ENCODE assay signal across 14 cellular contexts in genomic region chr6:143708889-143709288, GRCh38. TPM values are rescaled to one million over a fixed set of nuclear protein-coding genes. Genes with fewer than 3 reads are reported as not detected.
A peak's percentile ranks its signal among the peaks of the same experiment; 100 is the strongest.
DNase-seq lines count a peak whose midpoint lies in the region; ATAC-seq and TF ChIP-seq lines count a peak whose summit lies in the region.
"Had no signal": no experiment of that assay in that cellular context is flagged by ENCODE, and none has a peak within 500 bp of the region (broad histone marks: within the 10 kb centered on the region; RNA-seq: fewer than 3 reads in every experiment).

No MANE protein-coding gene starts in this region.

- intact Hi-C loops in CD14-positive monocyte (cut with micrococcal nuclease) (no loop called here), Caco-2 (cut with micrococcal nuclease; ENCODE audit: unreplicated experiment) (no loop called here)

- no peaks in the 10 kb centered on the region for H3K27me3 ChIP-seq in Caco-2 (replicated peaks; ENCODE audit: control insufficient read depth, insufficient read depth, low read length)
- H3K27me3 ChIP-seq: MG63 had no signal

- H3K4me1 ChIP-seq in Caco-2: peaks cover 10% of the 10 kb centered on the region

- CTCF ChIA-PET in Caco-2 (lab: Charles Lee): no interaction called here

- H3K27me3 Mint-ChIP-seq in CD14-positive monocyte (ENCODE audit: low read depth in 3 of 3): no peaks in the 10 kb centered on the region
- H3K27me3 Mint-ChIP-seq in activated T-helper 17 cell treated with anti-CD3 and anti-CD28 coated beads, Interleukin-2, amount 50 U/mL, for 72 hours: no peaks in the 10 kb centered on the region
- no peaks in the 10 kb centered on the region for H3K27me3 Mint-ChIP-seq in osteocyte (ENCODE audit: unreplicated experiment)
- H3K27me3 Mint-ChIP-seq in Caco-2 (ENCODE audit: insufficient read depth, unreplicated experiment): no peaks in the 10 kb centered on the region

- H3K36me3 ChIP-seq in Caco-2 (ENCODE audit: control insufficient read depth, insufficient read depth, low read length): peaks cover 2% of the 10 kb centered on the region; the same call in 1 of the 2 replicates

- H3K27ac Mint-ChIP-seq in CD14-positive monocyte (peak overlapping the region; percentile 8 to 83 (median 74)), osteocyte (ENCODE audit: unreplicated experiment) (peak overlapping the region; percentile 18), Caco-2 (ENCODE audit: unreplicated experiment) (no peak overlapping the region)
- H3K27ac Mint-ChIP-seq in activated T-helper 17 cell treated with anti-CD3 and anti-CD28 coated beads, Interleukin-2, amount 50 U/mL, for 72 hours: peak overlapping the region; percentile 17
- H3K27ac Mint-ChIP-seq: HFFc6 had no signal

- no peak for ATAC-seq in activated T-helper 17 cell treated with anti-CD3 and anti-CD28 coated beads, Interleukin-2, amount 50 U/mL, for 72 hours (replicated peaks)
- ATAC-seq in HG03442 (IDR thresholded peaks at IDR 0.05; ENCODE audit: unreplicated experiment): no peak

- H3K4me3 Mint-ChIP-seq in CD14-positive monocyte (peak overlapping the region in 1 of 2 donors; percentile 49), osteocyte (ENCODE audit: unreplicated experiment) (no peak overlapping the region), Caco-2 (ENCODE audit: unreplicated experiment) (no peak overlapping the region)
- H3K4me3 Mint-ChIP-seq in activated T-helper 17 cell treated with anti-CD3 and anti-CD28 coated beads, Interleukin-2, amount 50 U/mL, for 72 hours: no peak overlapping the region
- H3K4me3 Mint-ChIP-seq: HFFc6 had no signal

- TF ChIP-seq CTCF in CD14-positive monocyte (IDR thresholded peaks at IDR 0.05) (no peak), osteocyte (IDR thresholded peaks at IDR 0.05) (no peak), Caco-2 (IDR thresholded peaks at IDR 0.05; ENCODE audit: insufficient read depth in 1 of 2, low read depth in 1 of 2, low read length in 1 of 2, severe bottlenecking in 1 of 2, unreplicated experiment in 1 of 2) (no peak)

- H3K36me3 Mint-ChIP-seq in CD14-positive monocyte (peaks cover 13 to 20% of the 10 kb centered on the region in 2 donors), osteocyte (ENCODE audit: unreplicated experiment) (peaks cover 58% of the 10 kb centered on the region), Caco-2 (ENCODE audit: insufficient read depth, unreplicated experiment) (peaks cover 8% of the 10 kb centered on the region)
- peaks cover 4% of the 10 kb centered on the region for H3K36me3 Mint-ChIP-seq in activated T-helper 17 cell treated with anti-CD3 and anti-CD28 coated beads, Interleukin-2, amount 50 U/mL, for 72 hours (ENCODE audit: low read depth)

- H3K9me3 ChIP-seq in Caco-2: no peaks in the 10 kb centered on the region

- H3K9me3 Mint-ChIP-seq in CD14-positive monocyte (peaks cover 2 to 9% (median 4%) of the 10 kb centered on the region in 7 donors), osteocyte (ENCODE audit: unreplicated experiment) (peaks cover 16% of the 10 kb centered on the region), Caco-2 (ENCODE audit: unreplicated experiment) (no peaks in the 10 kb centered on the region)
- H3K9me3 Mint-ChIP-seq in activated T-helper 17 cell treated with anti-CD3 and anti-CD28 coated beads, Interleukin-2, amount 50 U/mL, for 72 hours: no peaks in the 10 kb centered on the region

- no peak overlapping the region for H3K4me3 ChIP-seq in Caco-2 (ENCODE audit: low read depth, low read length)
- H3K4me3 ChIP-seq: MG63 had no signal

- DNase-seq in CD14-positive monocyte (ENCODE audit: low spot score) (no peak), NOMO-1 (lab: John Stamatoyannopoulos, UW; ENCODE audit: unreplicated experiment in 2 of 2) (peak; percentile 37 to 91), osteocyte (ENCODE audit: extremely low spot score, unreplicated experiment) (no peak), Caco-2 (no peak), NCI-H526 (lab: John Stamatoyannopoulos, UW) (no peak)
- DNase-seq: C1 segment of cervical spinal cord, EL, HFFc6, MG63, NCI-H187, SHP77 treated with DMSO at 0.1 percent for 48 hours, SW 1271 had no signal

- peaks cover 45% of the 10 kb centered on the region for H3K4me1 Mint-ChIP-seq in CD14-positive monocyte
- peaks cover 14% of the 10 kb centered on the region for H3K4me1 Mint-ChIP-seq in activated T-helper 17 cell treated with anti-CD3 and anti-CD28 coated beads, Interleukin-2, amount 50 U/mL, for 72 hours
- H3K4me1 Mint-ChIP-seq in osteocyte (ENCODE audit: unreplicated experiment): peaks cover 47% of the 10 kb centered on the region
- no peaks in the 10 kb centered on the region for H3K4me1 Mint-ChIP-seq in Caco-2 (ENCODE audit: low read depth, unreplicated experiment)

- no TSS peak for BruUV-seq in Caco-2 (replicated peaks; lab: Mats Ljungman, UMichigan)

- POLR2A ChIA-PET in Caco-2 (lab: Charles Lee): no interaction called here

RNA-seq across cellular contexts. Expression of gene PHACTR2, which starts 31.1 kb away (rescaled TPM):
- polyA plus RNA-seq in CD14-positive monocyte: 10 to 100 TPM in 1 of 2 donors, 1 to 10 TPM in 1; 9.6 to 11.6 TPM
- total RNA-seq in activated T-helper 17 cell treated with anti-CD3 and anti-CD28 coated beads, Interleukin-2, amount 50 U/mL, for 72 hours: 10 to 100 TPM; 32.5 to 33.7 TPM
- 295 and 312 TPM in 2 replicates for total RNA-seq in osteocyte
- total RNA-seq in Caco-2 (2022): 80.8 and 100 TPM in 2 replicates

Comparison
In these comparisons a context has a peak if more than half of its experiments do, and no peak if none do; other contexts are left out.
1. DNase-seq: peak in NOMO-1 (2 of 2); none in CD14-positive monocyte (single experiment), osteocyte (single experiment), Caco-2 (0 of 2) and NCI-H526 (0 of 2).